Comparison of ENCODE assay signal across 29 cellular contexts in the genomic region with DNA sequence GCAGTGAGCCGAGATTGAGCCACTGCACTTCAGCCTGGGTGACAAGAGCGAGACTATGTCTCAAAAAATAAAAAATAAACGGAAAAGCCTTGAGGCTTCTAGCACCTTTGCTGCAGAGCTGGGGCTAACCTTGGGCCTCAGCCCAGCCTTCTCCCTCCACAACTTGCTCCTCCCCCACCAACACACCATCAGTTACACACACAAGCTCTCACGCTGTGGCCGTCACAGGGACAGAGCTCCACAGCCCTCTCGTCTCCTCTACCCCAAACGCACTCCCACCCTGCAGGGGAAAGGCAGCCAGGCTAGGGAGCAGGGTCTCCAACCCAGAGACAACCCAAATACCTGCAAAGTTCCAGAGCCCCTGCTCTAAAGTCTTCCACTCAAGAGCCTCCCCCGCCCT. TPM values are rescaled to one million over a fixed set of nuclear protein-coding genes. Genes with fewer than 3 reads are reported as not detected.
DNase-seq lines count a peak whose midpoint lies in the region; ATAC-seq and TF ChIP-seq lines count a peak whose summit lies in the region.
"Had no signal": no experiment of that assay in that cellular context is flagged by ENCODE, and none has a peak within 500 bp of the region (broad histone marks: within the 10 kb centered on the region; RNA-seq: fewer than 3 reads in every experiment).

No MANE protein-coding gene starts in this region.

- H3K4me1 ChIP-seq in mesenchymal stem cell (ENCODE audit: control insufficient read depth, insufficient read depth, low read depth, low read length): peaks cover 69% of the 10 kb centered on the region
- peaks cover 0 to 99% (median 90%) of the 10 kb centered on the region in 4 donors for H3K4me1 ChIP-seq in sigmoid colon
- H3K4me1 ChIP-seq in mesendoderm (ENCODE audit: control insufficient read depth, low read depth, low read length): peaks cover 31% of the 10 kb centered on the region

- no peak for ATAC-seq in WTC11
- no peak for ATAC-seq in HG03045 (IDR thresholded peaks at IDR 0.05; ENCODE audit: unreplicated experiment)
- ATAC-seq: activated T-helper 17 cell treated with anti-CD3 and anti-CD28 coated beads, Interleukin-2, amount 50 U/mL, for 72 hours; GM23338; heart right ventricle; left cardiac atrium; stimulated activated naive CD8-positive, alpha-beta T cell treated with anti-CD3 and anti-CD28 coated beads, Interleukin-15, amount 100 ng/mL, for 72 hours had no signal

- H3K4me1 Mint-ChIP-seq in HFFc6 (ENCODE audit: low read depth) (peaks cover 88% of the 10 kb centered on the region), WTC11 (peaks cover 68% of the 10 kb centered on the region)

- H3K27ac Mint-ChIP-seq in HFFc6 (peak overlapping the region; percentile 64; the same call in 1 of the 2 replicates), WTC11 (peak overlapping the region; percentile 72; the same call in 1 of the 2 replicates)
- H3K27ac Mint-ChIP-seq: activated B cell treated with CpG ODN at 0.5 μM for 24 hours; activated naive CD4-positive, alpha-beta T cell treated with anti-CD3 and anti-CD28 coated beads, Interleukin-2, amount 50 U/mL, for 24 hours; activated T-helper 17 cell treated with anti-CD3 and anti-CD28 coated beads, Interleukin-2, amount 50 U/mL, for 72 hours; GM23338; IgD-negative memory B cell; stimulated activated naive CD8-positive, alpha-beta T cell treated with anti-CD3 and anti-CD28 coated beads, Interleukin-15, amount 100 ng/mL, for 72 hours had no signal

- DNase-seq in HFFc6: no peak
- DNase-seq in WTC11 (ENCODE audit: low spot score): no peak
- DNase-seq in mesenchymal stem cell: no peak
- DNase-seq in sigmoid colon: no peak
- DNase-seq in mesendoderm: no peak
- no peak for DNase-seq in medulla oblongata (ENCODE audit: extremely low spot score)
- DNase-seq: activated B cell treated with CpG ODN at 0.5 μM for 24 hours; anterior cingulate cortex; DND-41; foreskin fibroblast; left cardiac atrium; NCI-H1048; NCI-H1694 treated with DMSO at 0.1 percent for 48 hours; NCI-H2171; NCI-H510A treated with DMSO at 0.1 percent for 48 hours; Peyer's patch; stimulated activated naive CD8-positive, alpha-beta T cell treated with anti-CD3 and anti-CD28 coated beads, Interleukin-15, amount 100 ng/mL, for 72 hours; SW 1271; T-helper 9 cell; transverse colon had no signal

- no peak overlapping the region for H3K4ac ChIP-seq in mesenchymal stem cell (ENCODE audit: low read depth in 1 of 2, low read length in 2 of 2)
- no peak overlapping the region for H3K4ac ChIP-seq in mesendoderm (ENCODE audit: low read depth, low read length)

- H3K36me3 ChIP-seq in mesenchymal stem cell (ENCODE audit: control insufficient read depth in 1 of 2, insufficient read depth in 2 of 2, low read depth in 1 of 2, low read length in 2 of 2) (peaks cover 49 to 66% of the 10 kb centered on the region in 2 experiments), sigmoid colon (peaks cover 4 to 39% (median 16%) of the 10 kb centered on the region in 4 donors), mesendoderm (ENCODE audit: control insufficient read depth, insufficient read depth, low read length) (no peaks in the 10 kb centered on the region)
- H3K36me3 ChIP-seq: Peyer's patch, transverse colon had no signal

- no peaks in the 10 kb centered on the region for H3K79me2 ChIP-seq in mesendoderm (ENCODE audit: control insufficient read depth, insufficient read depth, low read length)

- H3K27me3 Mint-ChIP-seq in HFFc6 (ENCODE audit: insufficient read depth) (peaks cover 1% of the 10 kb centered on the region; the same call in 1 of the 2 replicates), WTC11 (ENCODE audit: low read depth) (peaks cover 6% of the 10 kb centered on the region; the same call in 1 of the 2 replicates)

- H2BK120ac ChIP-seq in mesenchymal stem cell (ENCODE audit: low read depth, low read length) (no peak overlapping the region), mesendoderm (ENCODE audit: low read depth, low read length) (no peak overlapping the region)

- H3K18ac ChIP-seq in mesenchymal stem cell (ENCODE audit: low read depth in 1 of 2, low read length in 2 of 2) (no peak overlapping the region), mesendoderm (ENCODE audit: low read length) (no peak overlapping the region)

- H2BK12ac ChIP-seq in mesenchymal stem cell (ENCODE audit: low read length in 2 of 2): no peak overlapping the region

- no peak overlapping the region for H3K56ac ChIP-seq in mesendoderm (ENCODE audit: low read length)

- H4K91ac ChIP-seq in mesenchymal stem cell (ENCODE audit: low read length): no peak overlapping the region

- WGBS in mesenchymal stem cell: 88% methylated on average over 8 of the region's 8 CpGs
- 92 to 94% methylated on average over 8 of the region's 8 CpGs for WGBS in sigmoid colon, 2 donors
- WGBS in mesendoderm (ENCODE audit: extremely low coverage, insufficient coverage, low lambda C conversion rate): no CpG with 5 or more reads among the region's 8 CpGs

- H3K23ac ChIP-seq in mesenchymal stem cell (ENCODE audit: low read length in 2 of 2): no peak overlapping the region
- H3K23ac ChIP-seq in mesendoderm (ENCODE audit: low read length): no peak overlapping the region

- peaks cover 18% of the 10 kb centered on the region for H3K79me1 ChIP-seq in mesenchymal stem cell (replicated peaks; ENCODE audit: low read length, poor library complexity, severe bottlenecking)
- peaks cover 2% of the 10 kb centered on the region for H3K79me1 ChIP-seq in mesendoderm (ENCODE audit: low read length)

- H4K8ac ChIP-seq in mesenchymal stem cell (ENCODE audit: low read length) (no peak overlapping the region), mesendoderm (ENCODE audit: low read depth, low read length) (no peak overlapping the region)

- H3K9me3 Mint-ChIP-seq in HFFc6 (no peaks in the 10 kb centered on the region), WTC11 (no peaks in the 10 kb centered on the region)
- H3K9me3 Mint-ChIP-seq: activated B cell treated with CpG ODN at 0.5 μM for 24 hours; activated naive CD4-positive, alpha-beta T cell treated with anti-CD3 and anti-CD28 coated beads, Interleukin-2, amount 50 U/mL, for 24 hours; activated T-helper 17 cell treated with anti-CD3 and anti-CD28 coated beads, Interleukin-2, amount 50 U/mL, for 72 hours; GM23338; stimulated activated naive CD8-positive, alpha-beta T cell treated with anti-CD3 and anti-CD28 coated beads, Interleukin-15, amount 100 ng/mL, for 72 hours had no signal

- intact Hi-C loops in sigmoid colon (cut with DNase I): no loop called here

- H2BK5ac ChIP-seq in mesenchymal stem cell (ENCODE audit: low read depth, low read length, poor library complexity, severe bottlenecking) (no peak overlapping the region), mesendoderm (ENCODE audit: low read length) (no peak overlapping the region)

- no peak for TF ChIP-seq EP300 in sigmoid colon (IDR thresholded peaks at IDR 0.05)

- POLR2A ChIA-PET in WTC11 (lab: Charles Lee): no interaction called here

- no peak overlapping the region for H3K4me3 Mint-ChIP-seq in HFFc6
- H3K4me3 Mint-ChIP-seq in WTC11: no peak overlapping the region
- H3K4me3 Mint-ChIP-seq: activated B cell treated with CpG ODN at 0.5 μM for 24 hours; activated naive CD4-positive, alpha-beta T cell treated with anti-CD3 and anti-CD28 coated beads, Interleukin-2, amount 50 U/mL, for 24 hours; activated T-helper 17 cell treated with anti-CD3 and anti-CD28 coated beads, Interleukin-2, amount 50 U/mL, for 72 hours; GM23338; stimulated activated naive CD8-positive, alpha-beta T cell treated with anti-CD3 and anti-CD28 coated beads, Interleukin-15, amount 100 ng/mL, for 72 hours had no signal

- H3K27me3 ChIP-seq in mesenchymal stem cell (ENCODE audit: control insufficient read depth in 1 of 2, insufficient read depth in 1 of 2, low read length in 2 of 2): no peaks in the 10 kb centered on the region
- no peaks in the 10 kb centered on the region for H3K27me3 ChIP-seq in sigmoid colon
- H3K27me3 ChIP-seq in mesendoderm (ENCODE audit: insufficient read depth, low read length, poor library complexity): no peaks in the 10 kb centered on the region
- H3K27me3 ChIP-seq: heart right ventricle, Peyer's patch, transverse colon had no signal

- no peak overlapping the region for H4K5ac ChIP-seq in mesendoderm (ENCODE audit: low read length)

- H3K4me3 ChIP-seq in mesenchymal stem cell (ENCODE audit: insufficient read depth in 1 of 2, low read depth in 1 of 2, low read length in 2 of 2) (no peak overlapping the region), sigmoid colon (no peak overlapping the region), mesendoderm (ENCODE audit: low read length) (no peak overlapping the region)
- H3K4me3 ChIP-seq: coronary artery, GM23338, heart right ventricle, Peyer's patch, skin epidermis, transverse colon had no signal

- no peak overlapping the region for H2BK15ac ChIP-seq in mesenchymal stem cell (ENCODE audit: low read depth, poor library complexity, severe bottlenecking)
- no peak overlapping the region for H2BK15ac ChIP-seq in mesendoderm (replicated peaks; ENCODE audit: low read depth)

- H3K36me3 Mint-ChIP-seq in HFFc6 (ENCODE audit: low read depth) (peaks cover 27% of the 10 kb centered on the region; the same call in 1 of the 2 replicates), WTC11 (no peaks in the 10 kb centered on the region; the same call in 1 of the 2 replicates)
- H3K36me3 Mint-ChIP-seq: activated naive CD4-positive, alpha-beta T cell treated with anti-CD3 and anti-CD28 coated beads, Interleukin-2, amount 50 U/mL, for 24 hours; IgD-negative memory B cell had no signal

- TF ChIP-seq CTCF in HFFc6 (IDR thresholded peaks at IDR 0.05) (no peak), WTC11 (IDR thresholded peaks at IDR 0.05) (no peak), sigmoid colon (IDR thresholded peaks at IDR 0.05) (no peak)

- no peak overlapping the region for H3K14ac ChIP-seq in mesenchymal stem cell (ENCODE audit: low read length in 2 of 2)

- no peak overlapping the region for H2AFZ ChIP-seq in mesenchymal stem cell (ENCODE audit: low read depth, low read length)
- H2AFZ ChIP-seq: GM23338 had no signal

- H3K9me3 ChIP-seq in mesenchymal stem cell (ENCODE audit: control insufficient read depth, low read length) (no peaks in the 10 kb centered on the region), sigmoid colon (no peaks in the 10 kb centered on the region)
- H3K9me3 ChIP-seq: heart right ventricle, Peyer's patch, transverse colon had no signal

- H3K4me2 ChIP-seq in mesenchymal stem cell (ENCODE audit: low read length, poor library complexity, severe bottlenecking) (no peak overlapping the region), mesendoderm (ENCODE audit: low read length) (no peak overlapping the region)
- H3K4me2 ChIP-seq: GM23338 had no signal

- TF ChIP-seq POLR2A in sigmoid colon (IDR thresholded peaks at IDR 0.05): no peak

- CTCF ChIA-PET in WTC11 (lab: Charles Lee): interaction anchor here (0.7 to 1.3 kb wide), 4 partner anchors 14 to 75 kb away, joined by 3 to 4 read pairs (median 3); no protein-coding TSS in a partner anchor

- H3K9ac ChIP-seq in mesenchymal stem cell (ENCODE audit: low read length): no peak overlapping the region
- no peak overlapping the region for H3K9ac ChIP-seq in mesendoderm (ENCODE audit: low read length)

- H2AK5ac ChIP-seq in mesenchymal stem cell (ENCODE audit: low read length, severe bottlenecking) (peak overlapping the region; percentile 72), mesendoderm (ENCODE audit: low read length) (no peak overlapping the region)

- H3K27ac ChIP-seq in mesenchymal stem cell (ENCODE audit: low read length, poor library complexity, severe bottlenecking) (no peak overlapping the region), sigmoid colon (peak overlapping the region; percentile 22 to 97 (median 90)), mesendoderm (ENCODE audit: low read depth, low read length) (no peak overlapping the region)
- H3K27ac ChIP-seq: C4-2B, heart right ventricle, Peyer's patch, skin epidermis had no signal

RNA-seq across cellular contexts. Expression of gene MRPS23, which starts 22.0 kb away (rescaled TPM):
- total RNA-seq in HFFc6 (2021; fragmentation: NEBNext Ultra II Directional; extraction: Animal tissue kit (Norgen Biotek cat#: 25700)): 10 to 100 TPM; 47.0 to 62.5 (median 56.4) TPM
- total RNA-seq in WTC11 (2021): 57.9 to 65.3 TPM (median 58.1 TPM) in 3 replicates
- 23.0 TPM for polyA plus RNA-seq in mesenchymal stem cell (2013, experiment 1 of 2)
- polyA plus RNA-seq in mesenchymal stem cell (2013, experiment 2 of 2): 21.0 TPM
- total RNA-seq in sigmoid colon: 10 to 100 TPM in 3 of 4 donors, 1 to 10 TPM in 1; 9.5 to 15.1 (median 13.3) TPM
- polyA plus RNA-seq in sigmoid colon: 10 to 100 TPM; 16.6 to 43.9 (median 17.4) TPM
- polyA plus RNA-seq in mesendoderm (2013, experiment 1 of 2): 33.9 TPM
- polyA plus RNA-seq in mesendoderm (2013, experiment 2 of 2): 35.9 TPM

Comparison
In these comparisons a context has a peak if more than half of its experiments do, and no peak if none do; other contexts are left out.
1. H3K27ac ChIP-seq: peak in sigmoid colon (4 of 4); none in mesenchymal stem cell (single experiment) and mesendoderm (single experiment).